In genomic region chr7:143712381-143712780, GRCh38 we compare ENCODE assay signal across 4 cellular contexts. TPM values are rescaled to one million over a fixed set of nuclear protein-coding genes. Genes with fewer than 3 reads are reported as not detected.
"Had no signal": no experiment of that assay in that cellular context is flagged by ENCODE, and none has a peak within 500 bp of the region (broad histone marks: within the 10 kb centered on the region; RNA-seq: fewer than 3 reads in every experiment).

No MANE protein-coding gene starts in this region.

RNA-seq across cellular contexts. Expression of gene CTAGE6, which starts 45.1 kb away (rescaled TPM):
- total RNA-seq: LHCN-M2, MCF 10A, SK-MEL-5 had no signal
- polyA plus RNA-seq: IgD-negative memory B cell had no signal
